10 cellular contexts compared by ENCODE assay signal in genomic region chr10:132726951-132727350, GRCh38. TPM values are rescaled to one million over a fixed set of nuclear protein-coding genes. Genes with fewer than 3 reads are reported as not detected.
"Had no signal": no experiment of that assay in that cellular context is flagged by ENCODE, and none has a peak within 500 bp of the region (broad histone marks: within the 10 kb centered on the region; RNA-seq: fewer than 3 reads in every experiment).

No MANE protein-coding gene starts in this region.

- H3K27ac Mint-ChIP-seq: GM23338, HFFc6 had no signal

- H3K4me3 Mint-ChIP-seq: GM23338, H9, HFFc6 had no signal

- DNase-seq: GM23248, GOT3, H7, H9, HCEC 1CT, HFFc6 had no signal

- ATAC-seq: GM23338, HCT116 had no signal

- H3K9me3 Mint-ChIP-seq: GM23338, H9, HFFc6 had no signal

RNA-seq across cellular contexts. Expression of gene NKX6-2, which starts 59.0 kb away (rescaled TPM):
- total RNA-seq: GM23248, H1, H4, HFFc6 had no signal
